In the genomic region with DNA sequence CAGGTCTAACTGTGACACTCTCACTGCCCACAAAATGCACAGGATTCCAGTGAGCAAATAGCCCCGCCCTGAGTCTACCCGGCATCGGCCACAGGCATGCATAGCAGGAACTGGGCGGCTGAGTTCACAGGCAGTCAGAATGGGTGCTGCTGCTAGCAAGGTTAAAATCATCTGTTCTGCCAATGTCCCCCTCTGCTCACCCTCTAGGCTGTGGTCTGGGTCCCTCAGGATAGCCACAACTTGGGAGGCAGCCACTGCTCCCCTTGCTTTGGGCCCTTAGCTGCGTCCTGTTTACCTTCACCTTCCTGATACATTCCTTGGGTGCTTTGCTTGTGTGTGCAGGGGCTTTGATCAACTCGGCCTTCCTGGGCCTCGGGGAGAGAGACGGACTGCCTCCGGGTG, we compare ENCODE assay signal across 17 cellular contexts.
DNase-seq lines count a peak whose midpoint lies in the region; ATAC-seq and TF ChIP-seq lines count a peak whose summit lies in the region.
"Had no signal": no experiment of that assay in that cellular context is flagged by ENCODE, and none has a peak within 500 bp of the region (broad histone marks: within the 10 kb centered on the region; RNA-seq: fewer than 3 reads in every experiment).

No MANE protein-coding gene starts in this region.

- TF ChIP-seq CTCF in chondrocyte (IDR thresholded peaks at IDR 0.05): no peak

- ATAC-seq in activated CD8-positive, alpha-beta T cell treated with anti-CD3 and anti-CD28 coated beads, Interleukin-2, amount 10 ng/mL, durations not matched to agents 7 days and 5 days: no peak
- no peak for ATAC-seq in GM19324 (IDR thresholded peaks at IDR 0.05; ENCODE audit: low FRiP score, unreplicated experiment)
- ATAC-seq: activated CD4-positive, CD25-positive, alpha-beta regulatory T cell treated with anti-CD3 and anti-CD28 coated beads, Interleukin-2, amount 50 U/mL, for 24 hours; T-cell had no signal

- H3K4me1 Mint-ChIP-seq in chondrocyte (ENCODE audit: low read depth): peaks cover 18% of the 10 kb centered on the region
- H3K4me1 Mint-ChIP-seq in activated CD8-positive, alpha-beta T cell treated with anti-CD3 and anti-CD28 coated beads, Interleukin-2, amount 10 ng/mL, durations not matched to agents 7 days and 5 days (ENCODE audit: low read depth): no peaks in the 10 kb centered on the region
- H3K4me1 Mint-ChIP-seq: CD4-positive, alpha-beta memory T cell; T-cell had no signal

- CTCF ChIA-PET in activated CD8-positive, alpha-beta T cell treated with anti-CD3 and anti-CD28 coated beads, Interleukin-2, amount 10 ng/mL, durations not matched to agents 7 days and 5 days (lab: Charles Lee): interaction anchor here (0.7 kb wide), 1 partner anchor 13 kb away, joined by 3 read pairs; no protein-coding TSS in a partner anchor

- H3K27ac Mint-ChIP-seq in chondrocyte (ENCODE audit: unreplicated experiment): peak overlapping the region; percentile 82
- H3K27ac Mint-ChIP-seq in activated CD8-positive, alpha-beta T cell treated with anti-CD3 and anti-CD28 coated beads, Interleukin-2, amount 10 ng/mL, durations not matched to agents 7 days and 5 days: no peak overlapping the region
- H3K27ac Mint-ChIP-seq: activated naive CD4-positive, alpha-beta T cell treated with anti-CD3 and anti-CD28 coated beads for 36 hours; CD4-positive, alpha-beta memory T cell; T-cell had no signal

- H3K9me3 Mint-ChIP-seq in chondrocyte (ENCODE audit: low read depth): no peaks in the 10 kb centered on the region
- no peaks in the 10 kb centered on the region for H3K9me3 Mint-ChIP-seq in activated CD8-positive, alpha-beta T cell treated with anti-CD3 and anti-CD28 coated beads, Interleukin-2, amount 10 ng/mL, durations not matched to agents 7 days and 5 days (ENCODE audit: insufficient read depth)
- H3K9me3 Mint-ChIP-seq: activated naive CD4-positive, alpha-beta T cell treated with anti-CD3 and anti-CD28 coated beads for 36 hours; CD4-positive, alpha-beta memory T cell; T-cell had no signal

- H3K36me3 Mint-ChIP-seq in chondrocyte (ENCODE audit: low read depth): no peaks in the 10 kb centered on the region
- H3K36me3 Mint-ChIP-seq in activated CD8-positive, alpha-beta T cell treated with anti-CD3 and anti-CD28 coated beads, Interleukin-2, amount 10 ng/mL, durations not matched to agents 7 days and 5 days (ENCODE audit: low read depth): no peaks in the 10 kb centered on the region
- H3K36me3 Mint-ChIP-seq: CD4-positive, alpha-beta memory T cell; T-cell had no signal

- peaks cover 3% of the 10 kb centered on the region for H3K27me3 Mint-ChIP-seq in chondrocyte (ENCODE audit: low read depth)
- H3K27me3 Mint-ChIP-seq in activated CD8-positive, alpha-beta T cell treated with anti-CD3 and anti-CD28 coated beads, Interleukin-2, amount 10 ng/mL, durations not matched to agents 7 days and 5 days (ENCODE audit: low read depth): peaks cover 2% of the 10 kb centered on the region

- no peak overlapping the region for H3K4me3 Mint-ChIP-seq in chondrocyte (ENCODE audit: unreplicated experiment)
- no peak overlapping the region for H3K4me3 Mint-ChIP-seq in activated CD8-positive, alpha-beta T cell treated with anti-CD3 and anti-CD28 coated beads, Interleukin-2, amount 10 ng/mL, durations not matched to agents 7 days and 5 days
- H3K4me3 Mint-ChIP-seq: activated naive CD4-positive, alpha-beta T cell treated with anti-CD3 and anti-CD28 coated beads for 36 hours; CD4-positive, alpha-beta memory T cell; T-cell had no signal

- DNase-seq in SIG-M5 treated with dmso at 0.1 percent for 504 hours (lab: John Stamatoyannopoulos, UW; ENCODE audit: unreplicated experiment) (peak; percentile 7), SIG-M5 (lab: John Stamatoyannopoulos, UW) (no peak), chondrocyte (ENCODE audit: low spot score) (no peak), mesenteric fat pad (ENCODE audit: low spot score) (peak; percentile 83), AG08395 (ENCODE audit: low spot score) (no peak), DMS53 treated with DMSO at 0.1 percent for 48 hours (lab: John Stamatoyannopoulos, UW; ENCODE audit: unreplicated experiment) (no peak)
- DNase-seq in activated CD8-positive, alpha-beta T cell treated with anti-CD3 and anti-CD28 coated beads, Interleukin-2, amount 10 ng/mL, durations not matched to agents 7 days and 5 days: no peak
- DNase-seq: activated naive CD4-positive, alpha-beta T cell treated with anti-CD3 and anti-CD28 coated beads for 36 hours; CD4-positive, alpha-beta memory T cell; effector CD8-positive, alpha-beta T cell; KBM-7; NCI-H1436; NCI-H510A treated with DMSO at 0.1 percent for 48 hours; stimulated activated CD4-positive, alpha-beta T cell treated with anti-CD3 and anti-CD28 coated beads, Interleukin-12 subunit alpha, Interleukin-12 subunit beta, amount 100 ng/mL, for 4 hours; T-cell had no signal

- POLR2A ChIA-PET in activated CD8-positive, alpha-beta T cell treated with anti-CD3 and anti-CD28 coated beads, Interleukin-2, amount 10 ng/mL, durations not matched to agents 7 days and 5 days (lab: Charles Lee): no interaction called here

Comparison
In these comparisons a context has a peak if more than half of its experiments do, and no peak if none do; other contexts are left out.
1. DNase-seq: peak in SIG-M5 treated with dmso at 0.1 percent for 504 hours (single experiment) and mesenteric fat pad (single experiment); none in SIG-M5 (single experiment), chondrocyte (single experiment), AG08395 (single experiment), activated CD8-positive, alpha-beta T cell treated with anti-CD3 and anti-CD28 coated beads, Interleukin-2, amount 10 ng/mL, durations not matched to agents 7 days and 5 days (single experiment) and DMS53 treated with DMSO at 0.1 percent for 48 hours (single experiment).